Comparison of ENCODE assay signal across 8 cellular contexts in genomic region chr14:64503184-64503433, GRCh38. TPM values are rescaled to one million over a fixed set of nuclear protein-coding genes. Genes with fewer than 3 reads are reported as not detected.
A peak's percentile ranks its signal among the peaks of the same experiment; 100 is the strongest.
DNase-seq lines count a peak whose midpoint lies in the region; ATAC-seq and TF ChIP-seq lines count a peak whose summit lies in the region.

No MANE protein-coding gene starts in this region.

- DNase-seq in BE2C (no peak), astrocyte of the cerebellum (ENCODE audit: low read depth) (no peak), upper lobe of left lung (no peak), SW480 (ENCODE audit: low spot score) (no peak)
- DNase-seq in stimulated activated CD4-positive, alpha-beta T cell treated with anti-CD3 and anti-CD28 coated beads, Interleukin-2, amount 100 ng/mL, for 48 hours = no peak

- TF ChIP-seq RAD21 in liver (IDR thresholded peaks at IDR 0.05) = peak in 1 of 2 donors; percentile 13

- H3K27me3 ChIP-seq in BE2C (no peaks in the 10 kb centered on the region), liver (ENCODE audit: control insufficient read depth in 4 of 4, insufficient read depth in 4 of 4, low read length in 3 of 4) (no peaks in the 10 kb centered on the region), upper lobe of left lung (no peaks in the 10 kb centered on the region)

- H3K4me3 ChIP-seq in BE2C (ENCODE audit: low read depth, low read length) (peak overlapping the region; percentile 90), astrocyte of the cerebellum (ENCODE audit: low read depth, low read length) (peak overlapping the region; percentile 52), liver (ENCODE audit: low read depth in 1 of 3, low read length in 3 of 3) (peak overlapping the region; percentile 80 to 84 (median 82)), upper lobe of left lung (peak overlapping the region; percentile 42 to 88 (median 65))

- WGBS in liver = under 1% methylated on average over 21 of the region's 21 CpGs
- 0% methylated on average over 9 to 21 of the region's 21 CpGs for WGBS in upper lobe of left lung, 2 donors

- no peak for TF ChIP-seq POLR2A in upper lobe of left lung (IDR thresholded peaks at IDR 0.05)

- no peak for TF ChIP-seq EP300 in upper lobe of left lung (IDR thresholded peaks at IDR 0.05)

- ATAC-seq in HG02588 (IDR thresholded peaks at IDR 0.05; ENCODE audit: unreplicated experiment) (peak; percentile 1), upper lobe of left lung (ENCODE audit: low FRiP score in 2 of 2) (no peak), HG03520 (IDR thresholded peaks at IDR 0.05; ENCODE audit: unreplicated experiment) (no peak)

- H3K4me1 ChIP-seq in BE2C (peaks cover 10% of the 10 kb centered on the region; the same call in 1 of the 2 replicates), liver (ENCODE audit: control insufficient read depth in 4 of 4, insufficient read depth in 4 of 4, low read length in 3 of 4) (peaks cover 8 to 36% (median 21%) of the 10 kb centered on the region in 4 donors), upper lobe of left lung (peaks cover 42 to 66% (median 49%) of the 10 kb centered on the region in 4 donors)

- H3K9ac ChIP-seq in liver (ENCODE audit: low read depth in 1 of 2, low read length in 2 of 2) = peak overlapping the region; percentile 78 to 80

- in situ Hi-C loops in astrocyte of the cerebellum (cut with HindIII; ENCODE audit: low sequenced_read_pairs) = no loop called here

- TF ChIP-seq CTCF in BE2C (IDR thresholded peaks at IDR 0.05; ENCODE audit: low read depth, low read length) (no peak), astrocyte of the cerebellum (IDR thresholded peaks at IDR 0.05; ENCODE audit: low read depth, low read length, missing control alignments) (no peak), liver (IDR thresholded peaks at IDR 0.05; ENCODE audit: low read depth, low read length, missing input control) (no peak), upper lobe of left lung (IDR thresholded peaks at IDR 0.05) (no peak)

- H3K27ac ChIP-seq in liver (ENCODE audit: low read depth in 1 of 2, low read length in 2 of 2) (peak overlapping the region; percentile 99 to 100), upper lobe of left lung (peak overlapping the region; percentile 95 to 100 (median 100))

- peaks cover 6% of the 10 kb centered on the region for H3K36me3 ChIP-seq in BE2C
- H3K36me3 ChIP-seq in liver (ENCODE audit: control insufficient read depth in 4 of 4, insufficient read depth in 3 of 4, low read depth in 1 of 4, low read length in 3 of 4) = no peaks in the 10 kb centered on the region
- peaks cover 0 to under 1% (median 0%) of the 10 kb centered on the region in 4 donors for H3K36me3 ChIP-seq in upper lobe of left lung

- H3K9me3 ChIP-seq in BE2C = no peaks in the 10 kb centered on the region
- no peaks in the 10 kb centered on the region for H3K9me3 ChIP-seq in liver (ENCODE audit: control insufficient read depth in 4 of 4, low read length in 3 of 4)
- H3K9me3 ChIP-seq in upper lobe of left lung = no peaks in the 10 kb centered on the region

TF ChIP-seq in liver, 16 proteins besides CTCF, POLR2A, EP300 and RAD21:
- TF ChIP-seq GABPA (IDR thresholded peaks at IDR 0.05 in 1 of 2, conservative IDR thresholded peaks at IDR 0.05 in 1 of 2) = no peak
- TF ChIP-seq NR2F2 (IDR thresholded peaks at IDR 0.05) = no peak
- TF ChIP-seq HNF4G (IDR thresholded peaks at IDR 0.05) = no peak
- no peak for TF ChIP-seq ZBTB33 (IDR thresholded peaks at IDR 0.05)
- no peak for TF ChIP-seq RXRA (IDR thresholded peaks at IDR 0.05)
- TF ChIP-seq MAX (IDR thresholded peaks at IDR 0.05) = no peak
- TF ChIP-seq ATF3 (IDR thresholded peaks at IDR 0.05) = no peak
- no peak for TF ChIP-seq FOXA1 (IDR thresholded peaks at IDR 0.05)
- TF ChIP-seq SP1 (IDR thresholded peaks at IDR 0.05) = no peak
- TF ChIP-seq HNF4A (conservative IDR thresholded peaks at IDR 0.05) = no peak
- TF ChIP-seq FOXA2 (IDR thresholded peaks at IDR 0.05) = no peak
- no peak for TF ChIP-seq JUND (IDR thresholded peaks at IDR 0.05)
- TF ChIP-seq TAF1 (conservative IDR thresholded peaks at IDR 0.05) = no peak

RNA-seq across cellular contexts. Expression of gene ZBTB25, which starts 0.5 kb away (rescaled TPM):
- polyA plus RNA-seq in BE2C (2012; ENCODE audit: insufficient read depth, insufficient read length, low read depth) = 4.6 TPM
- total RNA-seq in liver = 1 to 10 TPM; 3.2 to 5.9 TPM
- 1 to 10 TPM; 1.4 to 4.1 TPM for polyA plus RNA-seq in liver
- total RNA-seq in upper lobe of left lung = 10 to 100 TPM in 3 of 6 donors, 1 to 10 TPM in 3; 5.9 to 31.4 (median 10.3) TPM

RNA-seq across cellular contexts. Expression of gene ZBTB1, which starts 1.5 kb away (rescaled TPM):
- 19.4 TPM for polyA plus RNA-seq in BE2C (2012; ENCODE audit: insufficient read depth, insufficient read length, low read depth)
- total RNA-seq in liver (10 to 100 TPM; 15.1 to 29.3 TPM), upper lobe of left lung (10 to 100 TPM; 34.3 to 74.0 (median 43.2) TPM)
- 1 to 10 TPM; 5.4 to 6.4 TPM for polyA plus RNA-seq in liver

RNA-seq across cellular contexts. Expression of gene HSPA2, which starts 37.4 kb away (rescaled TPM):
- 3.4 TPM for polyA plus RNA-seq in BE2C (2012; ENCODE audit: insufficient read depth, insufficient read length, low read depth)
- 1 to 10 TPM; 3.4 to 5.6 TPM for total RNA-seq in liver
- 1 to 10 TPM; 1.2 to 4.8 TPM for polyA plus RNA-seq in liver
- total RNA-seq in upper lobe of left lung = 10 to 100 TPM in 4 of 6 donors, 1 to 10 TPM in 2; 4.8 to 25.7 (median 12.1) TPM

RNA-seq across cellular contexts. Expression of gene AKAP5, which starts 37.8 kb away (rescaled TPM):
- polyA plus RNA-seq in BE2C (2012; ENCODE audit: insufficient read depth, insufficient read length, low read depth) = 2.6 TPM
- total RNA-seq in liver (1 to 10 TPM in 1 of 2 donors, under 1 TPM in 1; 0.28 to 2.3 TPM), upper lobe of left lung (1 to 10 TPM; 1.0 to 5.4 (median 2.5) TPM)
- polyA plus RNA-seq in liver = under 1 TPM; 0.07 to 0.25 TPM

RNA-seq across cellular contexts. Expression of gene PPP1R36, which starts 46.7 kb away (rescaled TPM):
- 1.2 TPM for polyA plus RNA-seq in BE2C (2012; ENCODE audit: insufficient read depth, insufficient read length, low read depth)
- total RNA-seq in liver (under 1 TPM; 0.08 to 0.09 TPM), upper lobe of left lung (1 to 10 TPM in 3 of 6 donors, under 1 TPM in 2, not detected in 1; 0.54 to 2.9 (median 1.4) TPM)
- under 1 TPM in 1 of 2 donors, not detected in 1; 0.08 TPM for polyA plus RNA-seq in liver
